In the genomic region with DNA sequence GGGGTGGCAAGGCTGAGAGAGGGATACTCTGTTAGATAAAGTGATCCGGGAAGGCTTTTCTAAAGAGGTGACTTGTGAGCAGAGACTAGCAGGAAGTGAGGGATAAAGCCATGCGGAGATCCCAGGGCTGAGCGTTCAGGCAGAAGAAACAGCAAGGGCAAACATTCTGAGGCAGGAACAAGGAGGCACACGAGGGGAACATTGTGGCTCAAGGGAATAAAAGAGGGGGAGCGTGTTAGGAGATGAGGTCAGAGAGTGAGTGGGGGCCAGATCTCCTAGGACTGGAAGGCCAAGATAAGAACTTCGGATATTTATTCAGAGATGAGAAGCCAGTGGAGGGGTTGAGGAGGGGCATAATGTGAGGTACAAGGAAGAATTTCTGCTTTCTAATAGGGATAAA, we compare ENCODE assay signal across 21 cellular contexts.
"Had no signal": no experiment of that assay in that cellular context is flagged by ENCODE, and none has a peak within 500 bp of the region (broad histone marks: within the 10 kb centered on the region; RNA-seq: fewer than 3 reads in every experiment).

No MANE protein-coding gene starts in this region.

- H3K27me3 ChIP-seq: body of pancreas, dorsolateral prefrontal cortex had no signal

- H3K27ac ChIP-seq: body of pancreas, dorsolateral prefrontal cortex, epithelial cell of prostate had no signal

- H3K9me3 Mint-ChIP-seq: activated CD4-positive, alpha-beta T cell treated with anti-CD3 and anti-CD28 coated beads, Interleukin-2, amount 10 ng/mL, durations not matched to agents 7 days and 5 days; activated naive CD4-positive, alpha-beta T cell treated with anti-CD3 and anti-CD28 coated beads for 36 hours; activated T-cell treated with anti-CD3 and anti-CD28 coated beads, Interleukin-2, amount 50 U/mL, for 4 hours; nephron had no signal

- H3K27ac Mint-ChIP-seq: activated CD4-positive, alpha-beta T cell treated with anti-CD3 and anti-CD28 coated beads, Interleukin-2, amount 10 ng/mL, durations not matched to agents 7 days and 5 days; activated CD8-positive, alpha-beta T cell treated with anti-CD3 and anti-CD28 coated beads, Interleukin-2, amount 10 ng/mL, durations not matched to agents 7 days and 5 days; activated naive CD4-positive, alpha-beta T cell treated with anti-CD3 and anti-CD28 coated beads for 36 hours had no signal

- H3K4me1 ChIP-seq: body of pancreas had no signal

- H3K9me3 ChIP-seq: body of pancreas had no signal

- H3K4me3 ChIP-seq: body of pancreas, dorsolateral prefrontal cortex, lung had no signal

- DNase-seq: activated CD4-positive, alpha-beta T cell treated with anti-CD3 and anti-CD28 coated beads, Interleukin-2, amount 10 ng/mL, durations not matched to agents 7 days and 5 days; activated CD8-positive, alpha-beta T cell treated with anti-CD3 and anti-CD28 coated beads, Interleukin-2, amount 10 ng/mL, durations not matched to agents 7 days and 5 days; activated naive CD4-positive, alpha-beta T cell treated with anti-CD3 and anti-CD28 coated beads for 36 hours; activated T-cell treated with anti-CD3 and anti-CD28 coated beads, Interleukin-2, amount 50 U/mL, for 4 hours; body of pancreas; caudate nucleus; dorsolateral prefrontal cortex; foreskin fibroblast; hypothalamus; islet precursor cell; left colon; midbrain; stimulated activated CD4-positive, alpha-beta T cell treated with anti-CD3 and anti-CD28 coated beads, Interleukin-12 subunit alpha, Interleukin-12 subunit beta, amount 100 ng/mL, for 4 hours; stimulated activated CD4-positive, alpha-beta T cell treated with anti-CD3 and anti-CD28 coated beads, Interleukin-1b, Interleukin-23, amount 100 ng/mL, for 48 hours; stimulated activated CD8-positive, alpha-beta memory T cell treated with anti-CD3 and anti-CD28 coated beads, Interleukin-4, amount 100 ng/mL, for 48 hours; stimulated activated naive CD4-positive, alpha-beta T cell; T-helper 1 cell; T-helper 9 cell had no signal

- H3K4me3 Mint-ChIP-seq: activated CD4-positive, alpha-beta T cell treated with anti-CD3 and anti-CD28 coated beads, Interleukin-2, amount 10 ng/mL, durations not matched to agents 7 days and 5 days; activated CD8-positive, alpha-beta T cell treated with anti-CD3 and anti-CD28 coated beads, Interleukin-2, amount 10 ng/mL, durations not matched to agents 7 days and 5 days; activated naive CD4-positive, alpha-beta T cell treated with anti-CD3 and anti-CD28 coated beads for 36 hours; activated T-cell treated with anti-CD3 and anti-CD28 coated beads, Interleukin-2, amount 50 U/mL, for 4 hours; nephron had no signal
